ENCODE assay signal across 7 cellular contexts in the genomic region with DNA sequence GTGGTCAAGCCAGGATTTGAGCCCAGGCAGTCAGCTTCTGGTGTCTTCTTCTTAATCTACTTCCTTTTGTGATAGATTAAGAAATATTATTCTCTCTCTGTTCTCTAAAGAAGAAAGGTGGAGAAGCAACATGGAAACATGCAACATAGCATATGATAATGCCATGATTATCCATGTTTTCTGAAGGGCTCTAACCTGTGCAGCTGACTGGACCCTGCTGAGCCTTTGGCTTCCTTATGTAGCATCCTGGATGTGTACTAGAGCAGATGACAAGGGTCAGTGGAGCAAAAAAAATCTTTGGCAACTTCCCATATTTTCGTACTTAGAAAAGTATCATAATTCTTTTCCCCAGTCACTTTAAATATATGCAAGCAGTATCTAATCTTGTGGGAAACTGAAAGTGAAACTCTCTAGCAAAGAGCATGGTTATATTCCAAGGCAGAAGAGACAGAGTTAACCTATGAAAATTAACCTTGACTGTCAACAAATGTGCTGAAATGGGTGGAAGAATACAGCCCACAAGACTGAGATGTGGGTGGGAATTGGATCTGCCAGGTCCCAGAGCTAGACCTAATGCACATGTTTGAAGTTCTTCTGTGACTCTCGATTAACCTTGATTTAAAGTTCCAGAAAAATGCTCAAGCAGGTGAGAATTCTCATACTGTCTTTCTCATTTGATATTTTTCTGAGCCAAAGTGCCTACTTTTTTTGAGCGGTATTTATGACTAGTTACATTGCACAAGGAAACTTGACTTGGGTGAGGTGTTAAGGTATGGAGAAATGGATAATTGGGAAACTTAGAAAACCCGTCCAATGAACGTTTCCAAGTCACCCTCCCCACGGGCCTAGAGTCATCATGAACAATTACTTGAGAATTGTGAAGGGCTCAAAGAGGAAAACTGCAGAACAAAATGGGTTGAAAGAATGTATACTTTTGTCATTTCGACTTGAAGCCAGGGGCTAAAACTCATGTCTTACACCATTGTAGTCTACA.
DNase-seq lines count a peak whose midpoint lies in the region; ATAC-seq and TF ChIP-seq lines count a peak whose summit lies in the region.

No MANE protein-coding gene starts in this region.

- H3K4me3 Mint-ChIP-seq in naive B cell, result peak overlapping the region in 3 of 8 donors; percentile 24 to 33 (median 29)

- TF ChIP-seq CTCF in VCaP (conservative IDR thresholded peaks at IDR 0.05), result no peak
- no peak for TF ChIP-seq CTCF in vagina (IDR thresholded peaks at IDR 0.05)

- H3K36me3 ChIP-seq in vagina, result no peaks in the 10 kb centered on the region

- peak overlapping the region in 4 of 6 donors; percentile 9 to 59 (median 30) for H3K27ac Mint-ChIP-seq in naive B cell

- H3K4me1 Mint-ChIP-seq in naive B cell, result peaks cover 24 to 43% (median 36%) of the 10 kb centered on the region in 3 donors

- H3K27me3 ChIP-seq in vagina, result no peaks in the 10 kb centered on the region

- no peak overlapping the region for H3K4me3 ChIP-seq in vagina

- intact Hi-C loops in vagina (cut with DNase I), result no loop called here

- H3K36me3 Mint-ChIP-seq in naive B cell, result peaks cover 5 to 7% of the 10 kb centered on the region in 2 donors

- H3K27ac ChIP-seq in VCaP (peak overlapping the region; percentile 36), vagina (no peak overlapping the region)

- DNase-seq in naive B cell, result no peak
- DNase-seq in stimulated activated CD4-positive, alpha-beta T cell treated with anti-CD3 and anti-CD28 coated beads, Interleukin-12 subunit alpha, Interleukin-12 subunit beta, amount 100 ng/mL, for 4 hours, result no peak
- no peak for DNase-seq in vagina (ENCODE audit: extremely low spot score in 2 of 2)

- no peaks in the 10 kb centered on the region for H3K27me3 Mint-ChIP-seq in naive B cell

- H3K9me3 ChIP-seq in vagina, result no peaks in the 10 kb centered on the region

- TF ChIP-seq POLR2A in vagina (IDR thresholded peaks at IDR 0.05), result no peak

- ATAC-seq in GM18909 (IDR thresholded peaks at IDR 0.05; ENCODE audit: poor library complexity, unreplicated experiment) (peak; percentile 68), HG03060 (IDR thresholded peaks at IDR 0.05; ENCODE audit: low read depth, unreplicated experiment) (peak; percentile 41), naive B cell (ENCODE audit: low read depth in 2 of 2) (peak; percentile 41 to 52), HG02623 (IDR thresholded peaks at IDR 0.05; ENCODE audit: unreplicated experiment) (no peak)

- H3K9me3 Mint-ChIP-seq in naive B cell, result no peaks in the 10 kb centered on the region

- H3K4me1 ChIP-seq in vagina, result peaks cover 16% of the 10 kb centered on the region
